8 cellular contexts compared by ENCODE assay signal in the genomic region with DNA sequence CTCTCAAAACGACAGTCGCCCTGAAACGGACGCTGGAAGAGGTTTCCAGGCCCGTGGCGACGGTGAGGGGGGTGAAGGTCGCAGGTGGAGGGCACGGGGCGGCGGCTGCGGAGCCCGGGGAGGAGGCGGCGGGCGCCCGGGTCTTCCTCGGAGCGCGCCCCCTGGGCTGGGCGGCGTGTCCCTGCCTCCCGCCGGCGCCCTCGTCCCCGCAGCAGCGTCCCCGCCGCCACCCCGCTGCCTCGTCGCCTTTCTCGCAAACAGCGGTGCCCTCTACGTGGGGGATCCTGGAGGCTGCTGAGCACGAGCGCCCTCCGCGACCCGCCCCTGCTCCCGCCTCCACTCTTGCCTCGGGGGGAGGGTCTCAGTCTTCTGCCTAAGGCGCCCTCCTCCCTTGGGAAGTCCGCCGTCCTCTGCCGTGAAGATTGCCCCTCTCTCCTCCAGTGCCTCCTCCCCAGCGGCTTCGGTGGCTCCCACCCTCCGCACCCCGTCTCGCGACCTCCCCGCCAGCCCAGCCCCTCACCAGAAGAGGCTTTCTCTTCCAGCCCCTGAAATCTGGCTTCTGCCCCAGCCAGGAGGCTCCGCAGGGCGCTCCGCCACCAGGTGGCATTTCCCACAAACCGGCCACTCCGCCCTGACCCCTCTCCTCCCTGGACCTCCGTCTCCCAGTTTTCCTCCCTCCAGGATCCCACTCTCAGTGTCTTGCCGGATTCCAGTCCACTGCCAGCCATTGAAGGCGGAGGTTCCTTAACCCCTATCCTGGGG.
DNase-seq lines count a peak whose midpoint lies in the region; ATAC-seq lines count a peak whose summit lies in the region.

No MANE protein-coding gene starts in this region.

- no peaks in the 10 kb centered on the region for H3K36me3 ChIP-seq in adipocyte (ENCODE audit: control insufficient read depth, insufficient read depth, low read length, severe bottlenecking)

- H3K4me3 ChIP-seq in adipocyte (ENCODE audit: low read length), result peak overlapping the region; percentile 15

- H3K27ac Mint-ChIP-seq in immature natural killer cell, result peak overlapping the region in 4 of 6 donors; percentile 46 to 82 (median 58)
- H3K27ac Mint-ChIP-seq in stimulated activated naive CD8-positive, alpha-beta T cell treated with anti-CD3 and anti-CD28 coated beads, Interleukin-15, amount 100 ng/mL, for 72 hours, result peak overlapping the region in 1 of 2 donors; percentile 92

- H3K9me3 Mint-ChIP-seq in immature natural killer cell, result no peaks in the 10 kb centered on the region
- H3K9me3 Mint-ChIP-seq in stimulated activated naive CD8-positive, alpha-beta T cell treated with anti-CD3 and anti-CD28 coated beads, Interleukin-15, amount 100 ng/mL, for 72 hours, result peaks cover 0 to 8% of the 10 kb centered on the region in 2 donors

- H3K9ac ChIP-seq in adipocyte (ENCODE audit: low read length), result no peak overlapping the region

- peaks cover 20 to 22% of the 10 kb centered on the region in 2 donors for H3K4me1 Mint-ChIP-seq in immature natural killer cell
- H3K4me1 Mint-ChIP-seq in stimulated activated naive CD8-positive, alpha-beta T cell treated with anti-CD3 and anti-CD28 coated beads, Interleukin-15, amount 100 ng/mL, for 72 hours, result peaks cover 21% of the 10 kb centered on the region

- H3K9me3 ChIP-seq in adipocyte (ENCODE audit: control insufficient read depth, low read length), result no peaks in the 10 kb centered on the region

- peaks cover 16% of the 10 kb centered on the region for H3K4me1 ChIP-seq in adipocyte (ENCODE audit: control insufficient read depth, insufficient read depth, low read length)

- ATAC-seq in HG03432 (IDR thresholded peaks at IDR 0.05; ENCODE audit: unreplicated experiment), result peak; percentile 40
- ATAC-seq in stimulated activated naive CD8-positive, alpha-beta T cell treated with anti-CD3 and anti-CD28 coated beads, Interleukin-15, amount 100 ng/mL, for 72 hours, result peak; percentile 68
- no peak for ATAC-seq in GM21381 (IDR thresholded peaks at IDR 0.05; ENCODE audit: unreplicated experiment)
- ATAC-seq in GM19455 (IDR thresholded peaks at IDR 0.05; ENCODE audit: unreplicated experiment), result no peak
- ATAC-seq in GM21390 (IDR thresholded peaks at IDR 0.05; ENCODE audit: unreplicated experiment), result no peak
- no peak for ATAC-seq in HG03439 (IDR thresholded peaks at IDR 0.05; ENCODE audit: unreplicated experiment)

- H3K36me3 Mint-ChIP-seq in immature natural killer cell, result no peaks in the 10 kb centered on the region

- peaks cover 7 to 12% (median 12%) of the 10 kb centered on the region in 3 donors for H3K27me3 Mint-ChIP-seq in immature natural killer cell (ENCODE audit: low read depth in 3 of 3)
- peaks cover 6% of the 10 kb centered on the region for H3K27me3 Mint-ChIP-seq in stimulated activated naive CD8-positive, alpha-beta T cell treated with anti-CD3 and anti-CD28 coated beads, Interleukin-15, amount 100 ng/mL, for 72 hours

- H3K27me3 ChIP-seq in adipocyte (replicated peaks; ENCODE audit: control insufficient read depth, insufficient read depth, low read length), result no peaks in the 10 kb centered on the region

- H3K4me3 Mint-ChIP-seq in immature natural killer cell, result peak overlapping the region; percentile 85 to 90 (median 86)
- peak overlapping the region; percentile 75 to 86 for H3K4me3 Mint-ChIP-seq in stimulated activated naive CD8-positive, alpha-beta T cell treated with anti-CD3 and anti-CD28 coated beads, Interleukin-15, amount 100 ng/mL, for 72 hours

- no peak for DNase-seq in adipocyte (ENCODE audit: low read depth)
- DNase-seq in immature natural killer cell, result peak; percentile 15 to 35 (median 31)
- peak in 1 of 2 donors; percentile 27 for DNase-seq in stimulated activated naive CD8-positive, alpha-beta T cell treated with anti-CD3 and anti-CD28 coated beads, Interleukin-15, amount 100 ng/mL, for 72 hours

Comparison
In these comparisons a context has a peak if more than half of its experiments do, and no peak if none do; other contexts are left out.
1. ATAC-seq: peak in HG03432 (single experiment) and stimulated activated naive CD8-positive, alpha-beta T cell treated with anti-CD3 and anti-CD28 coated beads, Interleukin-15, amount 100 ng/mL, for 72 hours (single experiment); none in GM21381 (single experiment), GM19455 (single experiment), GM21390 (single experiment) and HG03439 (single experiment).